ENCODE assay signal across 11 cellular contexts in genomic region chr2:105510761-105511669, GRCh38.
A peak's percentile ranks its signal among the peaks of the same experiment; 100 is the strongest.
DNase-seq lines count a peak whose midpoint lies in the region; ATAC-seq and TF ChIP-seq lines count a peak whose summit lies in the region.
"Had no signal": no experiment of that assay in that cellular context is flagged by ENCODE, and none has a peak within 500 bp of the region (broad histone marks: within the 10 kb centered on the region; RNA-seq: fewer than 3 reads in every experiment).

No MANE protein-coding gene starts in this region.

- H3K23ac ChIP-seq in mesenchymal stem cell (ENCODE audit: low read length in 2 of 2): no peak overlapping the region

- TF ChIP-seq POLR2A in spleen (IDR thresholded peaks at IDR 0.05): no peak

- no peak for TF ChIP-seq CTCF in cardiac fibroblast (IDR thresholded peaks at IDR 0.05; ENCODE audit: low read depth, low read length)
- TF ChIP-seq CTCF in WERI-Rb-1 (IDR thresholded peaks at IDR 0.05; ENCODE audit: low read depth, low read length): no peak
- TF ChIP-seq CTCF in spleen (IDR thresholded peaks at IDR 0.05 in 8 of 11, conservative IDR thresholded peaks at IDR 0.05 in 3 of 11): no peak

- H3K27ac ChIP-seq in mesenchymal stem cell (ENCODE audit: low read length, poor library complexity, severe bottlenecking) (no peak overlapping the region), WERI-Rb-1 (no peak overlapping the region), spleen (no peak overlapping the region)

- peak overlapping the region in 1 of 2 experiments; percentile 19 for H3K4ac ChIP-seq in mesenchymal stem cell (ENCODE audit: low read depth in 1 of 2, low read length in 2 of 2)

- peaks cover 0 to 29% of the 10 kb centered on the region in 2 experiments for H3K27me3 ChIP-seq in mesenchymal stem cell (ENCODE audit: control insufficient read depth in 1 of 2, insufficient read depth in 1 of 2, low read length in 2 of 2)
- no peaks in the 10 kb centered on the region for H3K27me3 ChIP-seq in WERI-Rb-1 (ENCODE audit: insufficient read depth, low read depth, severe bottlenecking)
- H3K27me3 ChIP-seq in spleen (replicated peaks in 1 of 7): peaks cover 0 to 7% (median 0%) of the 10 kb centered on the region in 7 donors

- H2AFZ ChIP-seq in mesenchymal stem cell (ENCODE audit: low read depth, low read length): no peak overlapping the region

- H3K9ac ChIP-seq in mesenchymal stem cell (ENCODE audit: low read length): no peak overlapping the region

- H3K36me3 ChIP-seq in mesenchymal stem cell (ENCODE audit: control insufficient read depth in 1 of 2, insufficient read depth in 2 of 2, low read depth in 1 of 2, low read length in 2 of 2) (no peaks in the 10 kb centered on the region), WERI-Rb-1 (no peaks in the 10 kb centered on the region), spleen (no peaks in the 10 kb centered on the region)

- peak overlapping the region; percentile 8 to 97 for H2BK12ac ChIP-seq in mesenchymal stem cell (ENCODE audit: low read length in 2 of 2)

- peak overlapping the region; percentile 58 for H2BK120ac ChIP-seq in mesenchymal stem cell (ENCODE audit: low read depth, low read length)

- H3K4me3 ChIP-seq in cardiac fibroblast (replicated peaks in 1 of 2; ENCODE audit: low read depth in 2 of 2, low read length in 2 of 2): no peak overlapping the region
- no peak overlapping the region for H3K4me3 ChIP-seq in mesenchymal stem cell (ENCODE audit: insufficient read depth in 1 of 2, low read depth in 1 of 2, low read length in 2 of 2)
- H3K4me3 ChIP-seq in WERI-Rb-1 (ENCODE audit: low read depth, low read length): no peak overlapping the region
- no peak overlapping the region for H3K4me3 ChIP-seq in spleen

- H4K91ac ChIP-seq in mesenchymal stem cell (ENCODE audit: low read length): peak overlapping the region; percentile 72

- H2AK5ac ChIP-seq in mesenchymal stem cell (ENCODE audit: low read length, severe bottlenecking): no peak overlapping the region

- H3K18ac ChIP-seq in mesenchymal stem cell (ENCODE audit: low read depth in 1 of 2, low read length in 2 of 2): peak overlapping the region; percentile 13 to 73

- no peak overlapping the region for H2BK15ac ChIP-seq in mesenchymal stem cell (ENCODE audit: low read depth, poor library complexity, severe bottlenecking)

- intact Hi-C loops in spleen (cut with DNase I; ENCODE audit: low total_unique reads): no loop called here

- no peak for ATAC-seq in GM18867 (IDR thresholded peaks at IDR 0.05; ENCODE audit: unreplicated experiment)

- peak overlapping the region; percentile 87 for H4K8ac ChIP-seq in mesenchymal stem cell (ENCODE audit: low read length)

- no peak overlapping the region for H3K4me2 ChIP-seq in mesenchymal stem cell (ENCODE audit: low read length, poor library complexity, severe bottlenecking)

- peak; percentile 80 for DNase-seq in DMS53 (lab: John Stamatoyannopoulos, UW)
- DNase-seq in LoVo (ENCODE audit: low spot score): peak; percentile 66
- DNase-seq in cardiac fibroblast (ENCODE audit: low read depth in 2 of 2): peak; percentile 68 to 74
- peak; percentile 87 for DNase-seq in mesenchymal stem cell
- no peak for DNase-seq in NK-92 treated with Interleukin-12 subunit alpha and Interleukin-12 subunit beta, amount 100 ng/mL, for 24 hours (lab: John Stamatoyannopoulos, UW)
- no peak for DNase-seq in WERI-Rb-1
- no peak for DNase-seq in spleen
- DNase-seq: C1 segment of cervical spinal cord, midbrain, SHP77 had no signal

- 55% methylated on average over 3 of the region's 4 CpGs for WGBS in mesenchymal stem cell
- WGBS in spleen, 5 donors: 79 to 92% (median 85%) methylated on average over 4 of the region's 4 CpGs

- no peaks in the 10 kb centered on the region for H3K9me3 ChIP-seq in mesenchymal stem cell (ENCODE audit: control insufficient read depth, low read length)
- H3K9me3 ChIP-seq in WERI-Rb-1 (ENCODE audit: severe bottlenecking): no peaks in the 10 kb centered on the region
- no peaks in the 10 kb centered on the region for H3K9me3 ChIP-seq in spleen

- H3K4me1 ChIP-seq in mesenchymal stem cell (ENCODE audit: control insufficient read depth, insufficient read depth, low read depth, low read length) (peaks cover 2% of the 10 kb centered on the region), spleen (no peaks in the 10 kb centered on the region)

- no peaks in the 10 kb centered on the region for H3K79me1 ChIP-seq in mesenchymal stem cell (replicated peaks; ENCODE audit: low read length, poor library complexity, severe bottlenecking)

- no peak overlapping the region for H2BK5ac ChIP-seq in mesenchymal stem cell (ENCODE audit: low read depth, low read length, poor library complexity, severe bottlenecking)

- no peak overlapping the region for H3K14ac ChIP-seq in mesenchymal stem cell (ENCODE audit: low read length in 2 of 2)

Comparison
In these comparisons a context has a peak if more than half of its experiments do, and no peak if none do; other contexts are left out.
1. DNase-seq: peak in DMS53 (single experiment), LoVo (single experiment), cardiac fibroblast (2 of 2) and mesenchymal stem cell (single experiment); none in NK-92 treated with Interleukin-12 subunit alpha and Interleukin-12 subunit beta, amount 100 ng/mL, for 24 hours (single experiment), WERI-Rb-1 (single experiment) and spleen (single experiment).